ENCODE assay signal across 18 cellular contexts in genomic region chr10:23406409-23406808, GRCh38. TPM values are rescaled to one million over a fixed set of nuclear protein-coding genes. Genes with fewer than 3 reads are reported as not detected.
DNase-seq lines count a peak whose midpoint lies in the region; ATAC-seq and TF ChIP-seq lines count a peak whose summit lies in the region.
"Had no signal": no experiment of that assay in that cellular context is flagged by ENCODE, and none has a peak within 500 bp of the region (broad histone marks: within the 10 kb centered on the region; RNA-seq: fewer than 3 reads in every experiment).

No MANE protein-coding gene starts in this region.

- WGBS in H9 (ENCODE audit: extremely low coverage, insufficient read length, low lambda C conversion rate), result no CpG with 5 or more reads among the region's 5 CpGs

- H3K4me3 ChIP-seq in upper lobe of right lung, result no peak overlapping the region
- H3K4me3 ChIP-seq: BLaER1 had no signal

- no peak overlapping the region for H3T11ph ChIP-seq in H9 (ENCODE audit: low read length)

- no peak overlapping the region for H3K9ac ChIP-seq in H9 (ENCODE audit: extremely low read depth, insufficient read length, low read length)
- H3K9ac ChIP-seq: BLaER1 had no signal

- H3K27ac Mint-ChIP-seq in H9, result peak overlapping the region in 2 of 3 experiments; percentile 49 to 63; a peak in 2 of 7 replicates
- H3K27ac Mint-ChIP-seq in dendritic cell treated with granulocyte-macrophage colony-stimulating factor and Interleukin-4, amounts not matched to agents 40 ng/mL and 50 ng/mL, for 4 days, result peak overlapping the region; percentile 10
- H3K27ac Mint-ChIP-seq in effector memory CD8-positive, alpha-beta T cell, result no peak overlapping the region
- H3K27ac Mint-ChIP-seq: B cell had no signal

- H3K9me3 ChIP-seq in H9 (ENCODE audit: control insufficient read depth, low read depth, low read length) (no peaks in the 10 kb centered on the region), upper lobe of right lung (no peaks in the 10 kb centered on the region)
- H3K9me3 ChIP-seq: BLaER1, Caco-2 had no signal

- TF ChIP-seq CTCF in H9 (conservative IDR thresholded peaks at IDR 0.05) (no peak), upper lobe of right lung (IDR thresholded peaks at IDR 0.05) (no peak)

- no peak overlapping the region for H3K4ac ChIP-seq in H9 (ENCODE audit: low read depth, low read length)

- H3K4me1 ChIP-seq in H9 (ENCODE audit: insufficient read depth, low read length) (peaks cover 2% of the 10 kb centered on the region; the same call in 1 of the 2 replicates), upper lobe of right lung (no peaks in the 10 kb centered on the region)
- H3K4me1 ChIP-seq: BLaER1 had no signal

- DNase-seq in CD1c-positive myeloid dendritic cell (ENCODE audit: extremely low spot score), result peak; percentile 14
- no peak for DNase-seq in H9
- no peak for DNase-seq in upper lobe of right lung
- DNase-seq in effector memory CD8-positive, alpha-beta T cell, result no peak
- DNase-seq: Caco-2; CD4-positive, alpha-beta memory T cell; DMS 273 treated with DMSO at 0.1 percent for 48 hours; DMS79; EL; GDM1; H7 had no signal

- no peak overlapping the region for H4K91ac ChIP-seq in H9 (ENCODE audit: insufficient read length, low read depth, low read length)

- H4K5ac ChIP-seq in H9 (ENCODE audit: insufficient read length, low read depth, low read length), result no peak overlapping the region

- intact Hi-C loops in dendritic cell treated with granulocyte-macrophage colony-stimulating factor and Interleukin-4, amounts not matched to agents 40 ng/mL and 50 ng/mL, for 4 days (cut with micrococcal nuclease), result no loop called here
- intact Hi-C loops in upper lobe of right lung (cut with DNase I), result no loop called here

- H2BK120ac ChIP-seq in H9 (ENCODE audit: low read depth, low read length, poor library complexity, severe bottlenecking), result no peak overlapping the region

- H4K8ac ChIP-seq in H9 (replicated peaks; ENCODE audit: insufficient read length, low read depth, low read length), result no peak overlapping the region

- ATAC-seq in upper lobe of right lung (peak; percentile 27), HG02852 (IDR thresholded peaks at IDR 0.05; ENCODE audit: unreplicated experiment) (no peak), GM21526 (IDR thresholded peaks at IDR 0.05; ENCODE audit: low FRiP score, unreplicated experiment) (no peak)
- no peak for ATAC-seq in effector memory CD8-positive, alpha-beta T cell (replicated peaks)
- ATAC-seq: HCT116 had no signal

- no peak overlapping the region for H3K18ac ChIP-seq in H9 (ENCODE audit: insufficient read length, low read depth, low read length)

- no peak overlapping the region for H3K4me3 Mint-ChIP-seq in H9
- H3K4me3 Mint-ChIP-seq in dendritic cell treated with granulocyte-macrophage colony-stimulating factor and Interleukin-4, amounts not matched to agents 40 ng/mL and 50 ng/mL, for 4 days, result no peak overlapping the region
- no peak overlapping the region for H3K4me3 Mint-ChIP-seq in effector memory CD8-positive, alpha-beta T cell
- H3K4me3 Mint-ChIP-seq: B cell; CD4-positive, alpha-beta memory T cell had no signal

- no peaks in the 10 kb centered on the region for H3K27me3 ChIP-seq in H9 (ENCODE audit: insufficient read depth, low read length)
- H3K27me3 ChIP-seq in upper lobe of right lung, result no peaks in the 10 kb centered on the region
- H3K27me3 ChIP-seq: BLaER1 had no signal

- no peak overlapping the region for H3K4me2 ChIP-seq in H9 (ENCODE audit: insufficient read depth, insufficient read length, low read length)
- H3K4me2 ChIP-seq: BLaER1 had no signal

- H2AFZ ChIP-seq in H9 (ENCODE audit: low read length), result no peak overlapping the region

- no peaks in the 10 kb centered on the region for H3K36me3 ChIP-seq in upper lobe of right lung
- H3K36me3 ChIP-seq: BLaER1 had no signal

- H2BK12ac ChIP-seq in H9 (ENCODE audit: insufficient read length, low read depth, low read length), result no peak overlapping the region

- no peaks in the 10 kb centered on the region for H4K20me1 ChIP-seq in H9 (ENCODE audit: control insufficient read depth, insufficient read depth, insufficient read length)
- H4K20me1 ChIP-seq: BLaER1 had no signal

- no peaks in the 10 kb centered on the region for H3K23me2 ChIP-seq in H9 (ENCODE audit: insufficient read length, low read depth, low read length, poor library complexity, severe bottlenecking)

- H3K36me3 Mint-ChIP-seq in H9 (ENCODE audit: insufficient read depth in 1 of 3, low read depth in 3 of 3), result no peaks in the 10 kb centered on the region
- no peaks in the 10 kb centered on the region for H3K36me3 Mint-ChIP-seq in dendritic cell treated with granulocyte-macrophage colony-stimulating factor and Interleukin-4, amounts not matched to agents 40 ng/mL and 50 ng/mL, for 4 days (ENCODE audit: low read depth)
- no peaks in the 10 kb centered on the region for H3K36me3 Mint-ChIP-seq in effector memory CD8-positive, alpha-beta T cell (ENCODE audit: insufficient read depth)
- H3K36me3 Mint-ChIP-seq: CD4-positive, alpha-beta memory T cell had no signal

- no peak overlapping the region for H3K14ac ChIP-seq in H9 (ENCODE audit: insufficient read depth, low read length)

- no peak overlapping the region for H2BK5ac ChIP-seq in H9 (ENCODE audit: insufficient read length, low read length)

- no peaks in the 10 kb centered on the region for H3K27me3 Mint-ChIP-seq in H9 (ENCODE audit: low read depth)
- H3K27me3 Mint-ChIP-seq in dendritic cell treated with granulocyte-macrophage colony-stimulating factor and Interleukin-4, amounts not matched to agents 40 ng/mL and 50 ng/mL, for 4 days, result no peaks in the 10 kb centered on the region
- H3K27me3 Mint-ChIP-seq in effector memory CD8-positive, alpha-beta T cell, result peaks cover 0 to 6% of the 10 kb centered on the region in 2 donors
- H3K27me3 Mint-ChIP-seq: B cell; CD4-positive, alpha-beta memory T cell had no signal

- no peak overlapping the region for H3K27ac ChIP-seq in H9 (ENCODE audit: insufficient read length, low read depth, low read length)
- no peak overlapping the region for H3K27ac ChIP-seq in upper lobe of right lung
- H3K27ac ChIP-seq: BLaER1, C4-2B had no signal

- H3K9me3 Mint-ChIP-seq in H9, result no peaks in the 10 kb centered on the region
- peaks cover 10% of the 10 kb centered on the region for H3K9me3 Mint-ChIP-seq in dendritic cell treated with granulocyte-macrophage colony-stimulating factor and Interleukin-4, amounts not matched to agents 40 ng/mL and 50 ng/mL, for 4 days
- no peaks in the 10 kb centered on the region for H3K9me3 Mint-ChIP-seq in effector memory CD8-positive, alpha-beta T cell
- H3K9me3 Mint-ChIP-seq: CD4-positive, alpha-beta memory T cell had no signal

- no peak overlapping the region for H2BK15ac ChIP-seq in H9 (ENCODE audit: low read depth, low read length)

- H3K4me1 Mint-ChIP-seq in H9, result peaks cover 13 to 20% of the 10 kb centered on the region in 2 experiments
- peaks cover 10% of the 10 kb centered on the region for H3K4me1 Mint-ChIP-seq in dendritic cell treated with granulocyte-macrophage colony-stimulating factor and Interleukin-4, amounts not matched to agents 40 ng/mL and 50 ng/mL, for 4 days (ENCODE audit: low read depth)
- H3K4me1 Mint-ChIP-seq in effector memory CD8-positive, alpha-beta T cell (ENCODE audit: low read depth in 2 of 2), result no peaks in the 10 kb centered on the region
- H3K4me1 Mint-ChIP-seq: B cell; CD4-positive, alpha-beta memory T cell had no signal

- no peaks in the 10 kb centered on the region for H3K79me2 ChIP-seq in H9 (ENCODE audit: insufficient read depth, low read length)

- H2BK20ac ChIP-seq in H9 (ENCODE audit: low read depth, low read length, poor library complexity, severe bottlenecking), result no peak overlapping the region

- H3K23ac ChIP-seq in H9 (ENCODE audit: insufficient read length, low read depth, low read length), result no peak overlapping the region

- no peak overlapping the region for H2AK5ac ChIP-seq in H9 (ENCODE audit: insufficient read length, low read length)

- no peaks in the 10 kb centered on the region for H3K79me1 ChIP-seq in H9 (ENCODE audit: insufficient read depth, low read depth, low read length, poor library complexity, severe bottlenecking)

- H3K56ac ChIP-seq in H9 (ENCODE audit: insufficient read length, low read depth, low read length), result no peak overlapping the region

RNA-seq across cellular contexts. Expression of gene OTUD1, which starts 32.5 kb away (rescaled TPM):
- total RNA-seq in H9 (2021) (3.8 TPM in 2 replicates), upper lobe of right lung (29.4 TPM)

Comparison
In these comparisons a context has a peak if more than half of its experiments do, and no peak if none do; other contexts are left out.
1. H3K27ac Mint-ChIP-seq: peak in H9 (2 of 3) and dendritic cell treated with granulocyte-macrophage colony-stimulating factor and Interleukin-4, amounts not matched to agents 40 ng/mL and 50 ng/mL, for 4 days (single experiment); none in effector memory CD8-positive, alpha-beta T cell (0 of 2).